8 cellular contexts compared by ENCODE assay signal in genomic region chr10:73889014-73889413, GRCh38. TPM values are rescaled to one million over a fixed set of nuclear protein-coding genes. Genes with fewer than 3 reads are reported as not detected.
A peak's percentile ranks its signal among the peaks of the same experiment; 100 is the strongest.
DNase-seq lines count a peak whose midpoint lies in the region; ATAC-seq, FAIRE-seq and TF ChIP-seq lines count a peak whose summit lies in the region.

No MANE protein-coding gene starts in this region.

- peaks cover 80% of the 10 kb centered on the region for H3K4me1 Mint-ChIP-seq in osteocyte (ENCODE audit: unreplicated experiment)

- H3K36me3 Mint-ChIP-seq in activated naive CD4-positive, alpha-beta T cell treated with anti-CD3 and anti-CD28 coated beads, Interleukin-2, amount 50 U/mL, for 72 hours = no peaks in the 10 kb centered on the region
- no peaks in the 10 kb centered on the region for H3K36me3 Mint-ChIP-seq in osteocyte (ENCODE audit: unreplicated experiment)

- no peaks in the 10 kb centered on the region for H3K27me3 Mint-ChIP-seq in osteocyte (ENCODE audit: unreplicated experiment)

- no peak for TF ChIP-seq EP300 in H1 (IDR thresholded peaks at IDR 0.05; ENCODE audit: borderline replicate concordance in 1 of 2, low read depth in 2 of 2, low read length in 2 of 2)

- no peak overlapping the region for H3K14ac ChIP-seq in H1 (ENCODE audit: insufficient read length)

- no peak overlapping the region for H3K23ac ChIP-seq in H1 (ENCODE audit: insufficient read length)

- no peak overlapping the region for H2BK5ac ChIP-seq in H1 (ENCODE audit: low read depth, low read length)

- H3K4me2 ChIP-seq in H1 (ENCODE audit: insufficient read depth in 1 of 2, low read depth in 2 of 2, low read length in 2 of 2) = no peak overlapping the region

- H4K91ac ChIP-seq in H1 (replicated peaks; ENCODE audit: insufficient read length, low read length) = peak overlapping the region; percentile 27

- no peak for DNase-seq in activated naive CD4-positive, alpha-beta T cell treated with anti-CD3 and anti-CD28 coated beads, Interleukin-2, amount 50 U/mL, for 72 hours (ENCODE audit: low spot score in 2 of 2)
- no peak for DNase-seq in activated naive CD4-positive, alpha-beta T cell treated with anti-CD3 and anti-CD28 coated beads, Interleukin-2, amount 50 U/mL, for 16 hours
- peak; percentile 80 for DNase-seq in NOMO-1 treated with dmso at 0.1 percent for 144 hours (lab: John Stamatoyannopoulos, UW; ENCODE audit: unreplicated experiment)
- no peak for DNase-seq in H1 (ENCODE audit: low read depth in 1 of 2, low spot score in 2 of 2)
- no peak for DNase-seq in osteocyte (ENCODE audit: extremely low spot score, unreplicated experiment)
- DNase-seq in HAP-1 (ENCODE audit: low spot score in 2 of 2) = no peak

- no peak for TF ChIP-seq POLR2A in H1 (IDR thresholded peaks at IDR 0.05; ENCODE audit: control extremely low read depth in 1 of 2, low read depth in 2 of 2, low read length in 2 of 2)

- H3K9me3 Mint-ChIP-seq in activated naive CD4-positive, alpha-beta T cell treated with anti-CD3 and anti-CD28 coated beads, Interleukin-2, amount 50 U/mL, for 72 hours = no peaks in the 10 kb centered on the region
- no peaks in the 10 kb centered on the region for H3K9me3 Mint-ChIP-seq in osteocyte (ENCODE audit: unreplicated experiment)

- no peak overlapping the region for H3K27ac ChIP-seq in H1 (ENCODE audit: low read depth, low read length)

- H3K9ac ChIP-seq in H1 (replicated peaks in 1 of 4; ENCODE audit: extremely low read depth in 1 of 4, low read depth in 3 of 4, low read length in 3 of 4) = no peak overlapping the region

- H3K27me3 ChIP-seq in H1 (replicated peaks in 1 of 4; ENCODE audit: control insufficient read depth in 3 of 4, extremely low read depth in 1 of 4, insufficient read depth in 3 of 4, low read length in 3 of 4) (no peaks in the 10 kb centered on the region), HAP-1 (ENCODE audit: low read depth) (no peaks in the 10 kb centered on the region)

- H3K9me3 ChIP-seq in H1 (ENCODE audit: insufficient read depth in 2 of 2, low read depth in 1 of 2, low read length in 1 of 2) = no peaks in the 10 kb centered on the region
- peaks cover 3% of the 10 kb centered on the region; the same call in 1 of the 2 replicates for H3K9me3 ChIP-seq in HAP-1

- H3K4me1 ChIP-seq in H1 (replicated peaks in 1 of 4; ENCODE audit: control insufficient read depth in 3 of 4, insufficient read depth in 4 of 4, low read length in 3 of 4) (peaks cover 1 to 9% (median 5%) of the 10 kb centered on the region in 4 experiments; a peak in 5 of 7 replicates), HAP-1 (peaks cover 14% of the 10 kb centered on the region)

- no peak overlapping the region for H3K4me3 ChIP-seq in H1 (ENCODE audit: extremely low read depth in 1 of 4, insufficient read depth in 2 of 4, low read depth in 3 of 4, low read length in 4 of 4)
- no peak overlapping the region for H3K4me3 ChIP-seq in HAP-1

- 76% methylated on average over 7 of the region's 7 CpGs; no CpG with 5 or more reads in 1 of the 2 experiments for WGBS in H1 (ENCODE audit: extremely low coverage in 1 of 2, insufficient coverage in 1 of 2, insufficient read length in 1 of 2, insufficient replicate concordance in 2 of 2, low coverage in 1 of 2, low lambda C conversion rate in 2 of 2, missing lambda C conversion rate in 1 of 2), 2 experiments

- H3K27ac Mint-ChIP-seq in activated naive CD4-positive, alpha-beta T cell treated with anti-CD3 and anti-CD28 coated beads, Interleukin-2, amount 50 U/mL, for 72 hours = no peak overlapping the region
- H3K27ac Mint-ChIP-seq in osteocyte (ENCODE audit: unreplicated experiment) = peak overlapping the region; percentile 94

- peak overlapping the region; percentile 91; the same call in 1 of the 2 replicates for H2AFZ ChIP-seq in H1 (ENCODE audit: low read length)

- no peak overlapping the region for H3K4ac ChIP-seq in H1 (replicated peaks; ENCODE audit: insufficient read length, low read depth, low read length)

- peak overlapping the region; percentile 76; the same call in 1 of the 2 replicates for H2BK15ac ChIP-seq in H1 (ENCODE audit: low read length)

- no peak overlapping the region; the same call in 1 of the 2 replicates for H4K8ac ChIP-seq in H1 (ENCODE audit: extremely low read depth, insufficient read depth, low read length)

- no peak for TF ChIP-seq RAD21 in H1 (IDR thresholded peaks at IDR 0.05 in 1 of 2, conservative IDR thresholded peaks at IDR 0.05 in 1 of 2; ENCODE audit: low read depth in 2 of 2, low read length in 2 of 2)

- H3K36me3 ChIP-seq in H1 (ENCODE audit: control insufficient read depth in 2 of 4, insufficient read depth in 4 of 4, low read length in 3 of 4) = no peaks in the 10 kb centered on the region
- H3K36me3 ChIP-seq in HAP-1 (replicated peaks) = no peaks in the 10 kb centered on the region

- no peak overlapping the region for H2BK120ac ChIP-seq in H1 (replicated peaks; ENCODE audit: low read depth, low read length)

- no peaks in the 10 kb centered on the region for H3K23me2 ChIP-seq in H1 (ENCODE audit: low read depth, low read length)

- H3K79me2 ChIP-seq in H1 (ENCODE audit: control insufficient read depth in 1 of 2, insufficient read depth in 2 of 2, low read length in 2 of 2) = no peaks in the 10 kb centered on the region

- H3K4me3 Mint-ChIP-seq in osteocyte (ENCODE audit: unreplicated experiment) = no peak overlapping the region

- H2AK5ac ChIP-seq in H1 (ENCODE audit: low read depth, low read length) = no peak overlapping the region

- H4K20me1 ChIP-seq in H1 (replicated peaks in 1 of 2; ENCODE audit: control insufficient read depth in 1 of 2, insufficient read depth in 2 of 2, low read length in 2 of 2) = no peaks in the 10 kb centered on the region

- TF ChIP-seq CTCF in H1 (IDR thresholded peaks at IDR 0.05; ENCODE audit: control extremely low read depth in 1 of 3, insufficient read depth in 1 of 3, low read depth in 1 of 3, low read length in 3 of 3) (no peak), osteocyte (IDR thresholded peaks at IDR 0.05) (no peak)

- peak overlapping the region; percentile 28; the same call in 1 of the 2 replicates for H3K18ac ChIP-seq in H1 (ENCODE audit: extremely low read depth, low read length)

- peak overlapping the region; percentile 35; the same call in 1 of the 2 replicates for H2BK12ac ChIP-seq in H1 (ENCODE audit: low read depth, low read length)

- ATAC-seq in activated naive CD4-positive, alpha-beta T cell treated with anti-CD3 and anti-CD28 coated beads, Interleukin-2, amount 50 U/mL, for 72 hours = peak; percentile 60 to 77
- ATAC-seq in HG02884 (IDR thresholded peaks at IDR 0.05; ENCODE audit: unreplicated experiment) = no peak
- ATAC-seq in HG02970 (IDR thresholded peaks at IDR 0.05; ENCODE audit: low FRiP score, unreplicated experiment) = no peak

- in situ Hi-C loops in HAP-1 (cut with MboI; ENCODE audit: low sequenced_read_pairs) = loop anchor here (5.0 kb wide), 1 partner anchor 193 kb away; no protein-coding TSS in a partner anchor

- no peaks in the 10 kb centered on the region for H3K79me1 ChIP-seq in H1 (ENCODE audit: low read depth, low read length)

- POLR2A ChIA-PET in H1 (lab: Charles Lee; ENCODE audit: partially characterized antibody) = interaction anchor here (0.5 to 3.9 kb wide), 10 partner anchors 11 to 116 kb away, joined by 3 to 29 read pairs (median 4); partner anchors contain the start of gene PLAU

- H4K5ac ChIP-seq in H1 (ENCODE audit: insufficient read length, low read depth, low read length) = no peak overlapping the region

- H2BK20ac ChIP-seq in H1 (ENCODE audit: low read length) = 0 out of 2 replicates have a peak overlapping the region, but pooled peaks have one; percentile 62

- H3K56ac ChIP-seq in H1 (replicated peaks; ENCODE audit: insufficient read length, low read depth, low read length) = no peak overlapping the region

- no peak for FAIRE-seq in H1 (lab: Jason Lieb, UNC)

- CTCF ChIA-PET in H1 (lab: Charles Lee; ENCODE audit: partially characterized antibody) = interaction anchor here (0.7 to 27.0 kb wide), 18 partner anchors 10 to 234 kb away, joined by 3 to 681 read pairs (median 4); partner anchors contain the start of gene PLAU

TF ChIP-seq in H1, 55 proteins besides CTCF, POLR2A, EP300 and RAD21 (continues in another document):
- TF ChIP-seq SP2 (IDR thresholded peaks at IDR 0.05; ENCODE audit: low read length) (no peak), YY1 (IDR thresholded peaks at IDR 0.05; ENCODE audit: low read depth, low read length) (no peak), TAF1 (IDR thresholded peaks at IDR 0.05; ENCODE audit: low read depth, low read length) (no peak)

RNA-seq across cellular contexts. Expression of gene CAMK2G, which starts 14.7 kb away (rescaled TPM):
- total RNA-seq in activated naive CD4-positive, alpha-beta T cell treated with anti-CD3 and anti-CD28 coated beads, Interleukin-2, amount 50 U/mL, for 72 hours = 10 to 100 TPM; 26.2 to 39.7 TPM
- total RNA-seq in H1 (2021; fragmentation: NEBNext Ultra II Directional; extraction: Animal tissue kit (Norgen Biotek cat#: 25700)) = 29.9 and 31.7 TPM in 2 replicates
- 28.9 and 31.9 TPM in 2 replicates for polyA plus RNA-seq in H1 (2011; rRNA removed)
- polyA plus RNA-seq in H1 (2011; cell fraction: cytosol; rRNA removed) = 37.7 TPM
- 77.7 TPM for polyA plus RNA-seq in H1 (2011; cell fraction: nucleus; rRNA removed)
- 31.3 to 38.7 TPM (median 34.5 TPM) in 4 replicates for polyA plus RNA-seq in H1 (2012, experiment 1 of 2)
- polyA plus RNA-seq in H1 (2012, experiment 2 of 2) = 22.7 TPM
- 23.2 TPM for polyA plus RNA-seq in H1 (2013, experiment 1 of 2)
- polyA plus RNA-seq in H1 (2013, experiment 2 of 2) = 21.7 TPM
- 38.9 and 49.0 TPM in 2 replicates for polyA minus RNA-seq in H1 (2011; rRNA and poly(A)+ RNA removed)
- polyA minus RNA-seq in H1 (2011; cell fraction: cytosol; rRNA and poly(A)+ RNA removed) = 20.9 TPM
- 32.5 TPM for polyA minus RNA-seq in H1 (2011; cell fraction: nucleus; rRNA and poly(A)+ RNA removed)
- 37.6 and 38.2 TPM in 2 replicates for total RNA-seq in osteocyte

RNA-seq across cellular contexts. Expression of gene PLAU, which starts 21.9 kb away (rescaled TPM):
- under 1 TPM; 0.14 to 0.39 TPM for total RNA-seq in activated naive CD4-positive, alpha-beta T cell treated with anti-CD3 and anti-CD28 coated beads, Interleukin-2, amount 50 U/mL, for 72 hours
- 23.8 and 26.1 TPM in 2 replicates for total RNA-seq in H1 (2021; fragmentation: NEBNext Ultra II Directional; extraction: Animal tissue kit (Norgen Biotek cat#: 25700))
- 15.8 and 16.2 TPM in 2 replicates for polyA plus RNA-seq in H1 (2011; rRNA removed)
- polyA plus RNA-seq in H1 (2011; cell fraction: cytosol; rRNA removed) = 19.5 TPM
- polyA plus RNA-seq in H1 (2011; cell fraction: nucleus; rRNA removed) = 21.1 TPM
- polyA plus RNA-seq in H1 (2012, experiment 1 of 2) = 19.7 to 29.1 TPM (median 26.3 TPM) in 4 replicates
- 23.8 TPM for polyA plus RNA-seq in H1 (2012, experiment 2 of 2)
- polyA plus RNA-seq in H1 (2013, experiment 1 of 2) = 30.9 TPM
- 32.5 TPM for polyA plus RNA-seq in H1 (2013, experiment 2 of 2)
- polyA minus RNA-seq in H1 (2011; rRNA and poly(A)+ RNA removed) = 9.7 and 10.8 TPM in 2 replicates
- polyA minus RNA-seq in H1 (2011; cell fraction: cytosol; rRNA and poly(A)+ RNA removed) = 6.0 TPM
- 4.4 TPM for polyA minus RNA-seq in H1 (2011; cell fraction: nucleus; rRNA and poly(A)+ RNA removed)
- 112 and 118 TPM in 2 replicates for total RNA-seq in osteocyte

Comparison
In these comparisons a context has a peak if more than half of its experiments do, and no peak if none do; other contexts are left out.
1. ATAC-seq: peak in activated naive CD4-positive, alpha-beta T cell treated with anti-CD3 and anti-CD28 coated beads, Interleukin-2, amount 50 U/mL, for 72 hours (2 of 2); none in HG02884 (single experiment) and HG02970 (single experiment).
2. RNA of gene PLAU, which starts 21.9 kb away (total RNA-seq): 112 to 118 TPM in osteocyte and 23.8 to 26.1 TPM in H1; 0.14 to 0.39 TPM in activated naive CD4-positive, alpha-beta T cell treated with anti-CD3 and anti-CD28 coated beads, Interleukin-2, amount 50 U/mL, for 72 hours; every median in the first group is over 10 times any median in the second.